21 cellular contexts compared by ENCODE assay signal in the genomic region with DNA sequence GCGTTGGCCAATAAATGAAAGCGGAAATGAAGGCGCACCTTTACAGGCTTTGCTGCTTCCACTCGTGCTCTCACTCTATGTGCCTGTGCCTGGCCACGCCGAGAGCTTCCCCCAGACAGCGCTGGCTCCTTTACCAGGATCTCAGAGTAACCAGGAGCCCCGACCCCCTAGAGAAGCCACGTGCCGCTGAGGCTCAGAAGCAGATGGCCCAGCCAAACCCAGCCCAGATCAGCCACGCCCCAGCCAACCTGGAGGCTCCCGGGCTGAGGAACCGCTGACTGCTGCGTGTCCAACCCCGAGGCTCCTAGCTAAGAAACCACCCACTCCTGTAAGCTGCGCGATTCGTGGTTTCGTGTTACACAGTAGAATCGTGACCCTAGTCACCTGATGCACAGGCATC.
"Had no signal": no experiment of that assay in that cellular context is flagged by ENCODE, and none has a peak within 500 bp of the region (broad histone marks: within the 10 kb centered on the region; RNA-seq: fewer than 3 reads in every experiment).

No MANE protein-coding gene starts in this region.

- H3K4me3 ChIP-seq: colonic mucosa, esophagus muscularis mucosa, gastrocnemius medialis, heart right ventricle, left lung, lower lobe of right lung, mucosa of descending colon had no signal

- H3K4me1 Mint-ChIP-seq: immature natural killer cell, mesothelial cell of epicardium had no signal

- H3K36me3 ChIP-seq: colonic mucosa, esophagus muscularis mucosa, gastrocnemius medialis, heart right ventricle, left lung, lower lobe of right lung had no signal

- H3K9me3 ChIP-seq: colonic mucosa, esophagus muscularis mucosa, gastrocnemius medialis had no signal

- H3K27me3 Mint-ChIP-seq: dendritic cell treated with granulocyte-macrophage colony-stimulating factor and Interleukin-4, amounts not matched to agents 40 ng/mL and 50 ng/mL, for 4 days had no signal

- ATAC-seq: effector memory CD8-positive, alpha-beta T cell; gastrocnemius medialis; heart right ventricle; left cardiac atrium; left lung; left ventricle myocardium superior; lower lobe of right lung; mucosa of descending colon had no signal

- H3K27ac Mint-ChIP-seq: dendritic cell treated with granulocyte-macrophage colony-stimulating factor and Interleukin-4, amounts not matched to agents 40 ng/mL and 50 ng/mL, for 4 days; effector memory CD8-positive, alpha-beta T cell; immature natural killer cell; mesothelial cell of epicardium had no signal

- H3K4me1 ChIP-seq: colonic mucosa, esophagus muscularis mucosa, gastrocnemius medialis, left lung, lower lobe of right lung had no signal

- H3K27me3 ChIP-seq: colonic mucosa, esophagus muscularis mucosa, gastrocnemius medialis, heart right ventricle, left lung had no signal

- H3K27ac ChIP-seq: colonic mucosa, esophagus muscularis mucosa, gastrocnemius medialis, heart right ventricle, left lung, lower lobe of right lung had no signal

- H3K9me3 Mint-ChIP-seq: effector memory CD8-positive, alpha-beta T cell had no signal

- H3K4me3 Mint-ChIP-seq: dendritic cell treated with granulocyte-macrophage colony-stimulating factor and Interleukin-4, amounts not matched to agents 40 ng/mL and 50 ng/mL, for 4 days; effector memory CD8-positive, alpha-beta T cell; immature natural killer cell; mesothelial cell of epicardium; naive B cell had no signal

- DNase-seq: colonic mucosa; cortex of kidney; effector CD8-positive, alpha-beta T cell; effector memory CD8-positive, alpha-beta T cell; foreskin melanocyte; gastrocnemius medialis; glutamatergic neuron; head of caudate nucleus; heart right ventricle; hippocampal formation; immature natural killer cell; left cardiac atrium; left lung; left ventricle myocardium superior; lower lobe of right lung; mesenchymal stem cell; mucosa of descending colon; naive B cell had no signal

- H3K36me3 Mint-ChIP-seq: immature natural killer cell, mesothelial cell of epicardium, naive B cell had no signal
